Comparison of ENCODE assay signal across 8 cellular contexts in genomic region chr9:111399772-111400563, GRCh38.
DNase-seq lines count a peak whose midpoint lies in the region; ATAC-seq, FAIRE-seq and TF ChIP-seq lines count a peak whose summit lies in the region.

No MANE protein-coding gene starts in this region.

- H3K79me2 ChIP-seq in HepG2 (ENCODE audit: insufficient read depth, low read length), result no peaks in the 10 kb centered on the region

- no peaks in the 10 kb centered on the region for H3K4me1 ChIP-seq in HepG2 (ENCODE audit: insufficient read depth, low read length)
- H3K4me1 ChIP-seq in CD4-positive, alpha-beta memory T cell (ENCODE audit: insufficient read depth, low read length), result no peaks in the 10 kb centered on the region
- no peaks in the 10 kb centered on the region for H3K4me1 ChIP-seq in uterus

- peaks cover 15 to 67% of the 10 kb centered on the region in 2 experiments for H3K36me3 ChIP-seq in HepG2 (replicated peaks in 1 of 2; ENCODE audit: control insufficient read depth in 1 of 2, insufficient read depth in 2 of 2, low read length in 2 of 2)
- peaks cover 42% of the 10 kb centered on the region for H3K36me3 ChIP-seq in CD4-positive, alpha-beta memory T cell (ENCODE audit: insufficient read depth, low read length)
- H3K36me3 ChIP-seq in uterus, result no peaks in the 10 kb centered on the region

- TF ChIP-seq EP300 in HepG2 (IDR thresholded peaks at IDR 0.05; ENCODE audit: low read depth in 2 of 2, low read length in 2 of 2) (no peak), HepG2 (CRISPR knock-in tag; IDR thresholded peaks at IDR 0.05; ENCODE audit: borderline replicate concordance) (no peak)

- no peak overlapping the region for H3K9ac ChIP-seq in HepG2 (ENCODE audit: insufficient read depth, low read depth, low read length)

- H3K27ac Mint-ChIP-seq in activated CD4-positive, alpha-beta memory T cell treated with anti-CD3 and anti-CD28 coated beads for 36 hours, result no peak overlapping the region
- H3K27ac Mint-ChIP-seq in CD4-positive, alpha-beta memory T cell, result no peak overlapping the region

- POLR2A ChIA-PET in activated CD4-positive, alpha-beta memory T cell treated with anti-CD3 and anti-CD28 coated beads for 36 hours (lab: Charles Lee), result no interaction called here
- POLR2A ChIA-PET in HepG2 (lab: Yijun Ruan, JAX), result no interaction called here
- POLR2A ChIA-PET in CD4-positive, alpha-beta memory T cell (lab: Charles Lee; ENCODE audit: partially characterized antibody), result no interaction called here

- H3K4me3 ChIP-seq in HepG2 (replicated peaks in 1 of 3; ENCODE audit: insufficient read depth in 1 of 3, low read depth in 2 of 3, low read length in 3 of 3) (no peak overlapping the region), uterus (no peak overlapping the region)
- H3K4me3 ChIP-seq in CD4-positive, alpha-beta memory T cell (ENCODE audit: low read length in 2 of 2), result no peak overlapping the region

- peak; percentile 53 for DNase-seq in ELF-1 (ENCODE audit: low read depth, low spot score)
- DNase-seq in HTR-8/SVneo (ENCODE audit: insufficient read length, low spot score), result peak; percentile 4
- DNase-seq in activated CD4-positive, alpha-beta memory T cell treated with anti-CD3 and anti-CD28 coated beads for 36 hours, result peak; percentile 20
- DNase-seq in HepG2 (ENCODE audit: low spot score), result peak; percentile 54
- no peak for DNase-seq in CD4-positive, alpha-beta memory T cell
- DNase-seq in uterus, result no peak
- DNase-seq in dedifferentiated amniotic fluid mesenchymal stem cell (ENCODE audit: extremely low spot score), result no peak

- H3K4me2 ChIP-seq in HepG2 (ENCODE audit: low read depth, low read length), result no peak overlapping the region

- BruUV-seq in HepG2 (replicated peaks; lab: Mats Ljungman, UMichigan), result no TSS peak

- in situ Hi-C loops in HepG2 (cut with HindIII; ENCODE audit: extremely low pct_ligation_motif_present, low pct_unique_long_range_greater_than_20kb), result no loop called here

- peaks cover 5% of the 10 kb centered on the region; the same call in 1 of the 2 replicates for H4K20me1 ChIP-seq in HepG2 (ENCODE audit: insufficient read depth, low read length)

- TF ChIP-seq POLR2A in HepG2 (IDR thresholded peaks at IDR 0.05; ENCODE audit: insufficient read depth in 1 of 2, low read depth in 2 of 2, low read length in 2 of 2) (no peak), uterus (IDR thresholded peaks at IDR 0.05) (no peak)

- no peaks in the 10 kb centered on the region for H3K27me3 ChIP-seq in HepG2 (ENCODE audit: control insufficient read depth in 1 of 2, insufficient read depth in 2 of 2, low read length in 2 of 2)
- H3K27me3 ChIP-seq in CD4-positive, alpha-beta memory T cell (ENCODE audit: insufficient read depth, low read length), result no peaks in the 10 kb centered on the region
- no peaks in the 10 kb centered on the region for H3K27me3 ChIP-seq in uterus

- no peaks in the 10 kb centered on the region for H3K4me1 Mint-ChIP-seq in activated CD4-positive, alpha-beta memory T cell treated with anti-CD3 and anti-CD28 coated beads for 36 hours (ENCODE audit: low read depth)
- H3K4me1 Mint-ChIP-seq in CD4-positive, alpha-beta memory T cell, result peaks cover 0 to 2% (median 0%) of the 10 kb centered on the region in 4 donors

- CTCF ChIA-PET in activated CD4-positive, alpha-beta memory T cell treated with anti-CD3 and anti-CD28 coated beads for 36 hours (lab: Charles Lee), result interaction anchor here (0.8 kb wide), 1 partner anchor 259 kb away, joined by 3 read pairs; no protein-coding TSS in a partner anchor
- CTCF ChIA-PET in HepG2 (lab: Yijun Ruan, JAX; ENCODE audit: low intra/inter-chr PET ratio, low total read pairs), result no interaction called here
- CTCF ChIA-PET in CD4-positive, alpha-beta memory T cell (lab: Charles Lee; ENCODE audit: partially characterized antibody), result no interaction called here

- H3K27me3 Mint-ChIP-seq in activated CD4-positive, alpha-beta memory T cell treated with anti-CD3 and anti-CD28 coated beads for 36 hours, result no peaks in the 10 kb centered on the region
- H3K27me3 Mint-ChIP-seq in CD4-positive, alpha-beta memory T cell, result no peaks in the 10 kb centered on the region

- H3K27ac ChIP-seq in HepG2 (ENCODE audit: extremely low read length, insufficient read depth, low read length) (no peak overlapping the region), uterus (no peak overlapping the region)
- no peak overlapping the region for H3K27ac ChIP-seq in CD4-positive, alpha-beta memory T cell (ENCODE audit: low read depth, low read length)

- peak; percentile 62 for TF ChIP-seq RAD21 in HepG2 (CRISPR knock-in tag; IDR thresholded peaks at IDR 0.05)

- H2AFZ ChIP-seq in HepG2 (ENCODE audit: low read length), result no peak overlapping the region

- H3K4me3 Mint-ChIP-seq in activated CD4-positive, alpha-beta memory T cell treated with anti-CD3 and anti-CD28 coated beads for 36 hours, result no peak overlapping the region
- no peak overlapping the region for H3K4me3 Mint-ChIP-seq in CD4-positive, alpha-beta memory T cell

- H3K36me3 Mint-ChIP-seq in activated CD4-positive, alpha-beta memory T cell treated with anti-CD3 and anti-CD28 coated beads for 36 hours, result peaks cover 69% of the 10 kb centered on the region
- H3K36me3 Mint-ChIP-seq in CD4-positive, alpha-beta memory T cell, result peaks cover 80% of the 10 kb centered on the region in 2 donors

- intact Hi-C loops in activated CD4-positive, alpha-beta memory T cell treated with anti-CD3 and anti-CD28 coated beads for 36 hours (cut with micrococcal nuclease), result no loop called here
- intact Hi-C loops in HepG2 (cut with micrococcal nuclease; ENCODE audit: unreplicated experiment) (loop anchor here (2.0 kb wide), 1 partner anchor 101 kb away; no protein-coding TSS in a partner anchor), uterus (cut with DNase I; ENCODE audit: low total_unique reads) (no loop called here)
- intact Hi-C loops in CD4-positive, alpha-beta memory T cell (cut with micrococcal nuclease), result no loop called here

- ATAC-seq in HepG2 (peak; percentile 98), GM21390 (IDR thresholded peaks at IDR 0.05; ENCODE audit: unreplicated experiment) (no peak)

- H3K9me3 Mint-ChIP-seq in activated CD4-positive, alpha-beta memory T cell treated with anti-CD3 and anti-CD28 coated beads for 36 hours, result peaks cover 25% of the 10 kb centered on the region
- H3K9me3 Mint-ChIP-seq in CD4-positive, alpha-beta memory T cell, result peaks cover 3 to 44% (median 33%) of the 10 kb centered on the region in 8 donors

- WGBS in HepG2 (ENCODE audit: low lambda C conversion rate), result 63% methylated on average over 4 of the region's 4 CpGs

- TF ChIP-seq CTCF in HepG2 (CRISPR knock-in tag; IDR thresholded peaks at IDR 0.05) (peak; percentile 83), uterus (IDR thresholded peaks at IDR 0.05) (no peak)

- H3K9me3 ChIP-seq in HepG2 (ENCODE audit: low read length) (peaks cover 19% of the 10 kb centered on the region; the same call in 1 of the 2 replicates), uterus (peaks cover 0 to 17% of the 10 kb centered on the region in 2 donors)
- H3K9me3 ChIP-seq in CD4-positive, alpha-beta memory T cell (ENCODE audit: control insufficient read depth in 1 of 2, low read length in 2 of 2), result peaks cover 0 to 3% of the 10 kb centered on the region in 2 donors

- no peak for FAIRE-seq in HTR-8/SVneo (lab: Jason Lieb, UNC)
- FAIRE-seq in HepG2 (lab: Jason Lieb, UNC), result no peak

TF ChIP-seq in HepG2, 621 proteins besides CTCF, POLR2A, EP300 and RAD21 (continues in another document):
- no peak for TF ChIP-seq STAT6 (CRISPR knock-in tag; IDR thresholded peaks at IDR 0.05; ENCODE audit: borderline replicate concordance)
- TF ChIP-seq ZNF652 (CRISPR knock-in tag; IDR thresholded peaks at IDR 0.05; ENCODE audit: borderline replicate concordance, low read depth), result peak; percentile 47; the same call in 1 of the 2 replicates
- no peak for TF ChIP-seq SP2 (CRISPR knock-in tag; IDR thresholded peaks at IDR 0.05)
- peak; percentile 53; the same call in 1 of the 2 replicates for TF ChIP-seq SMC3 (IDR thresholded peaks at IDR 0.05; ENCODE audit: low read length)
- no peak for TF ChIP-seq ZNF670 (CRISPR knock-in tag; IDR thresholded peaks at IDR 0.05; ENCODE audit: borderline replicate concordance)
- no peak for TF ChIP-seq ATF4 (CRISPR knock-in tag; IDR thresholded peaks at IDR 0.05)
- TF ChIP-seq STAG1 (CRISPR knock-in tag; IDR thresholded peaks at IDR 0.05), result peak; percentile 81
- TF ChIP-seq CREB1 (IDR thresholded peaks at IDR 0.05), result no peak
- TF ChIP-seq CREB1 (CRISPR knock-in tag; IDR thresholded peaks at IDR 0.05), result no peak
- peak; percentile 39 for TF ChIP-seq TEAD3 (CRISPR knock-in tag; optimal IDR thresholded peaks at IDR 0.05; ENCODE audit: borderline replicate concordance)
- peak; percentile 36; the same call in 1 of the 2 replicates for TF ChIP-seq CEBPG (CRISPR knock-in tag; IDR thresholded peaks at IDR 0.05)
- no peak for TF ChIP-seq HOXA9 (CRISPR knock-in tag; IDR thresholded peaks at IDR 0.05; ENCODE audit: borderline replicate concordance)
- TF ChIP-seq THYN1 (CRISPR knock-in tag; IDR thresholded peaks at IDR 0.05; ENCODE audit: borderline replicate concordance, low read depth), result no peak
- no peak for TF ChIP-seq ZKSCAN5 (CRISPR knock-in tag; IDR thresholded peaks at IDR 0.05)

Comparison
In these comparisons a context has a peak if more than half of its experiments do, and no peak if none do; other contexts are left out.
1. DNase-seq: peak in ELF-1 (single experiment), HTR-8/SVneo (single experiment), activated CD4-positive, alpha-beta memory T cell treated with anti-CD3 and anti-CD28 coated beads for 36 hours (single experiment) and HepG2 (single experiment); none in CD4-positive, alpha-beta memory T cell (0 of 5), uterus (0 of 2) and dedifferentiated amniotic fluid mesenchymal stem cell (single experiment).